ENCODE assay signal across 13 cellular contexts in genomic region chr21:26965091-26965566, GRCh38. TPM values are rescaled to one million over a fixed set of nuclear protein-coding genes. Genes with fewer than 3 reads are reported as not detected.
A peak's percentile ranks its signal among the peaks of the same experiment; 100 is the strongest.
DNase-seq lines count a peak whose midpoint lies in the region; ATAC-seq and TF ChIP-seq lines count a peak whose summit lies in the region.
"Had no signal": no experiment of that assay in that cellular context is flagged by ENCODE, and none has a peak within 500 bp of the region (broad histone marks: within the 10 kb centered on the region; RNA-seq: fewer than 3 reads in every experiment).

No MANE protein-coding gene starts in this region.

- TF ChIP-seq CTCF in endothelial cell (IDR thresholded peaks at IDR 0.05; ENCODE audit: unreplicated experiment): no peak
- no peak for TF ChIP-seq CTCF in thoracic aorta (IDR thresholded peaks at IDR 0.05)

- H3K27me3 ChIP-seq in HUES64 (ENCODE audit: insufficient read depth, low read length) (peaks cover 71% of the 10 kb centered on the region), muscle layer of duodenum (ENCODE audit: low read depth, low read length) (no peaks in the 10 kb centered on the region), thoracic aorta (replicated peaks; ENCODE audit: insufficient read depth) (no peaks in the 10 kb centered on the region)

- H3K36me3 Mint-ChIP-seq in endothelial cell (ENCODE audit: low read depth, unreplicated experiment): no peaks in the 10 kb centered on the region
- H3K36me3 Mint-ChIP-seq: activated naive CD8-positive, alpha-beta T cell treated with anti-CD3 and anti-CD28 coated beads for 36 hours; naive thymus-derived CD4-positive, alpha-beta T cell had no signal

- H3K27ac ChIP-seq in HUES64 (ENCODE audit: low read depth, low read length): no peak overlapping the region
- H3K27ac ChIP-seq in muscle layer of duodenum (ENCODE audit: low read length): peak overlapping the region; percentile 47
- no peak overlapping the region for H3K27ac ChIP-seq in thoracic aorta

- H3K4me3 ChIP-seq in HUES64 (ENCODE audit: low read length): peak overlapping the region; percentile 67
- peak overlapping the region; percentile 49 to 83 for H3K4me3 ChIP-seq in muscle layer of duodenum (ENCODE audit: low read depth in 1 of 2, low read length in 2 of 2)
- peak overlapping the region; percentile 77 for H3K4me3 ChIP-seq in thoracic aorta

- DNase-seq in endothelial cell (ENCODE audit: low spot score) (no peak), thoracic aorta (ENCODE audit: low spot score) (no peak), SK-N-DZ (ENCODE audit: low spot score) (no peak), NCI-H2029 treated with DMSO at 0.1 percent for 48 hours (lab: John Stamatoyannopoulos, UW) (no peak)
- DNase-seq in activated CD8-positive, alpha-beta memory T cell treated with anti-CD3 and anti-CD28 coated beads, Interleukin-2, amount 50 U/mL, for 4 hours: no peak
- DNase-seq: activated CD4-positive, CD25-positive, alpha-beta regulatory T cell treated with anti-CD3 and anti-CD28 coated beads, Interleukin-2, amount 50 U/mL, for 72 hours; activated naive CD8-positive, alpha-beta T cell treated with anti-CD3 and anti-CD28 coated beads for 36 hours; DMS79 treated with DMSO at 0.1 percent for 48 hours; naive thymus-derived CD4-positive, alpha-beta T cell; NCI-H2081 treated with DMSO at 0.1 percent for 48 hours had no signal

- H3K4me3 Mint-ChIP-seq in endothelial cell (ENCODE audit: unreplicated experiment): peak overlapping the region; percentile 19
- H3K4me3 Mint-ChIP-seq: activated naive CD8-positive, alpha-beta T cell treated with anti-CD3 and anti-CD28 coated beads for 36 hours had no signal

- WGBS in HUES64: 65% methylated on average over 18 of the region's 18 CpGs

- no peaks in the 10 kb centered on the region for H3K36me3 ChIP-seq in HUES64 (ENCODE audit: insufficient read depth, low read length)
- no peaks in the 10 kb centered on the region for H3K36me3 ChIP-seq in muscle layer of duodenum (ENCODE audit: control insufficient read depth in 1 of 2, insufficient read depth in 2 of 2, low read length in 2 of 2)
- no peaks in the 10 kb centered on the region for H3K36me3 ChIP-seq in thoracic aorta

- peaks cover 7% of the 10 kb centered on the region for H3K4me1 Mint-ChIP-seq in endothelial cell (ENCODE audit: unreplicated experiment)

- H3K4me1 ChIP-seq in HUES64 (ENCODE audit: insufficient read depth, low read length): peaks cover 10% of the 10 kb centered on the region
- H3K4me1 ChIP-seq in muscle layer of duodenum (ENCODE audit: control insufficient read depth in 1 of 2, insufficient read depth in 2 of 2, low read length in 2 of 2): peaks cover 0 to 22% of the 10 kb centered on the region in 2 donors
- peaks cover 11 to 31% of the 10 kb centered on the region in 2 donors for H3K4me1 ChIP-seq in thoracic aorta (ENCODE audit: control insufficient read depth in 1 of 2, low read depth in 2 of 2)

- H3K27ac Mint-ChIP-seq in endothelial cell (ENCODE audit: unreplicated experiment): no peak overlapping the region
- H3K27ac Mint-ChIP-seq: activated naive CD8-positive, alpha-beta T cell treated with anti-CD3 and anti-CD28 coated beads for 36 hours; naive thymus-derived CD4-positive, alpha-beta T cell had no signal

- no peaks in the 10 kb centered on the region for H3K9me3 Mint-ChIP-seq in endothelial cell (ENCODE audit: unreplicated experiment)
- H3K9me3 Mint-ChIP-seq: activated naive CD8-positive, alpha-beta T cell treated with anti-CD3 and anti-CD28 coated beads for 36 hours had no signal

- ATAC-seq in thoracic aorta (ENCODE audit: insufficient number of reproducible peaks, low FRiP score, low read depth): no peak
- no peak for ATAC-seq in GM21367 (IDR thresholded peaks at IDR 0.05; ENCODE audit: unreplicated experiment)

- H3K27me3 Mint-ChIP-seq in endothelial cell (ENCODE audit: unreplicated experiment): peaks cover 7% of the 10 kb centered on the region

- no peaks in the 10 kb centered on the region for H3K9me3 ChIP-seq in HUES64 (ENCODE audit: insufficient read depth, low read depth, low read length)
- no peaks in the 10 kb centered on the region for H3K9me3 ChIP-seq in muscle layer of duodenum (ENCODE audit: control insufficient read depth in 1 of 2, low read length in 2 of 2)
- no peaks in the 10 kb centered on the region for H3K9me3 ChIP-seq in thoracic aorta

- no peak overlapping the region for H3K9ac ChIP-seq in HUES64 (ENCODE audit: low read depth, low read length)

RNA-seq across cellular contexts. Expression of gene ADAMTS5, which starts 1.8 kb away (rescaled TPM):
- 0.30 TPM for polyA plus RNA-seq in HUES64 (2013, experiment 1 of 2)
- 0.38 TPM for polyA plus RNA-seq in HUES64 (2013, experiment 2 of 2)
- total RNA-seq in endothelial cell (ENCODE audit: unreplicated experiment) (0.33 TPM), thoracic aorta (1 to 10 TPM; 5.8 TPM)
- polyA plus RNA-seq in SK-N-DZ (2014; cell fraction: cytosol; rRNA removed): 0.02 and 0.13 TPM in 2 replicates
- 0.11 and 0.15 TPM in 2 replicates for polyA plus RNA-seq in SK-N-DZ (2014; cell fraction: nucleus; rRNA removed)
- total RNA-seq: activated naive CD8-positive, alpha-beta T cell treated with anti-CD3 and anti-CD28 coated beads for 36 hours had no signal
- polyA plus RNA-seq: naive thymus-derived CD4-positive, alpha-beta T cell had no signal
